20 cellular contexts compared by ENCODE assay signal in the genomic region with DNA sequence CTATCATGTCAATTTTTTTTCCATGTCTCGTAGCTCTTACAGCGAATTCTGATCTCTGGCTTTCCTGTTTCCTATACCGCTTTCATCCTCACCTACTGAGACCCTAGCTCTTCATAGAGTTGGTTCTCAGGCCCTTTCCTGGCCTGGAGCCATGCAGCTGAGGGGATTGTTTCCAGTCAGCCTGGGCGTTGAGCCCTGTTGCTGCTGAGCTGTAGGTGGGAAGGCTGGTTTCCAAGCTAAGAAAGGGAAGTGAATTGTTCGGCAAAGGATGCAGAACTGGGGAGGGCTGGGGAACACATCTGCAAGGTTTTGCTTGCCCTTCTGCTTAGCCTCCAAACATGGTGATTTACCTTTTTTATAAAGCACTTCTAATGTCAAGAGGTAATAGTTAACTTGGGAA. TPM values are rescaled to one million over a fixed set of nuclear protein-coding genes. Genes with fewer than 3 reads are reported as not detected.
DNase-seq lines count a peak whose midpoint lies in the region; ATAC-seq and TF ChIP-seq lines count a peak whose summit lies in the region.
"Had no signal": no experiment of that assay in that cellular context is flagged by ENCODE, and none has a peak within 500 bp of the region (broad histone marks: within the 10 kb centered on the region; RNA-seq: fewer than 3 reads in every experiment).

No MANE protein-coding gene starts in this region.

- peak in 4 of 5 donors; percentile 38 to 69 (median 64) for DNase-seq in heart left ventricle
- no peak for DNase-seq in cardiac septum (ENCODE audit: low spot score)
- DNase-seq in astrocyte of the spinal cord (ENCODE audit: low read depth, low spot score) = peak; percentile 35
- DNase-seq in right cardiac atrium = peak in 2 of 3 donors; percentile 14 to 63
- peak; percentile 25 for DNase-seq in pons (ENCODE audit: low spot score)
- no peak for DNase-seq in uterus
- DNase-seq: DMS 273 treated with DMSO at 0.1 percent for 48 hours; KBM-7; NCI-H1436 treated with DMSO at 0.1 percent for 48 hours; NCI-H2081 treated with DMSO at 0.1 percent for 48 hours; NCI-H226; NCI-H526 treated with DMSO at 0.1 percent for 48 hours; NK-92 treated with Interleukin-12 subunit alpha and Interleukin-12 subunit beta, amount 100 ng/mL, for 24 hours; SIG-M5 had no signal

- H3K36me3 ChIP-seq in heart left ventricle (no peaks in the 10 kb centered on the region), uterus (no peaks in the 10 kb centered on the region)

- H3K27ac ChIP-seq in heart left ventricle = peak overlapping the region in 2 of 12 donors; percentile 11 to 53
- no peak overlapping the region for H3K27ac ChIP-seq in right cardiac atrium (ENCODE audit: low read length)
- no peak overlapping the region for H3K27ac ChIP-seq in uterus
- H3K27ac ChIP-seq: A549, C4-2B had no signal

- ATAC-seq in heart left ventricle (peak; percentile 47 to 82 (median 72)), right cardiac atrium (peak; percentile 26 to 37), HG02970 (IDR thresholded peaks at IDR 0.05; ENCODE audit: low FRiP score, unreplicated experiment) (no peak), GM18858 (IDR thresholded peaks at IDR 0.05; ENCODE audit: unreplicated experiment) (no peak)
- ATAC-seq: A549 had no signal

- in situ Hi-C loops in astrocyte of the spinal cord (cut with HindIII; ENCODE audit: low sequenced_read_pairs) = no loop called here

- H3K4me1 ChIP-seq in heart left ventricle (peaks cover 0 to 11% (median 0%) of the 10 kb centered on the region in 12 donors), right cardiac atrium (ENCODE audit: control insufficient read depth, insufficient read depth, low read length) (no peaks in the 10 kb centered on the region), uterus (peaks cover 0 to 3% of the 10 kb centered on the region in 2 donors)
- H3K4me1 ChIP-seq: A549 had no signal

- H3K27me3 ChIP-seq in heart left ventricle = no peaks in the 10 kb centered on the region
- no peaks in the 10 kb centered on the region for H3K27me3 ChIP-seq in right cardiac atrium (ENCODE audit: control insufficient read depth, insufficient read depth)
- no peaks in the 10 kb centered on the region for H3K27me3 ChIP-seq in uterus

- no peak for TF ChIP-seq POLR2A in heart left ventricle (IDR thresholded peaks at IDR 0.05)
- no peak for TF ChIP-seq POLR2A in uterus (IDR thresholded peaks at IDR 0.05)

- 44 to 63% (median 53%) methylated on average over 5 of the region's 5 CpGs for WGBS in heart left ventricle, 4 donors
- WGBS in right cardiac atrium = 55% methylated on average over 5 of the region's 5 CpGs

- H3K4me3 ChIP-seq in heart left ventricle (no peak overlapping the region), astrocyte of the spinal cord (ENCODE audit: low read depth, low read length) (no peak overlapping the region), right cardiac atrium (ENCODE audit: low read length) (no peak overlapping the region), uterus (no peak overlapping the region)
- H3K4me3 ChIP-seq: A549 had no signal

- H3K9me3 ChIP-seq in heart left ventricle = no peaks in the 10 kb centered on the region
- H3K9me3 ChIP-seq in right cardiac atrium (ENCODE audit: control insufficient read depth, low read length) = no peaks in the 10 kb centered on the region
- no peaks in the 10 kb centered on the region for H3K9me3 ChIP-seq in uterus
- H3K9me3 ChIP-seq: A549 had no signal

- no peak for TF ChIP-seq CTCF in heart left ventricle (IDR thresholded peaks at IDR 0.05)
- no peak for TF ChIP-seq CTCF in astrocyte of the spinal cord (IDR thresholded peaks at IDR 0.05; ENCODE audit: low read depth, low read length)
- TF ChIP-seq CTCF in uterus (IDR thresholded peaks at IDR 0.05) = no peak

- intact Hi-C loops in heart left ventricle (cut with DNase I) (no loop called here), cardiac septum (cut with DNase I) (no loop called here), right cardiac atrium (cut with DNase I) (no loop called here), uterus (cut with DNase I; ENCODE audit: low total_unique reads) (no loop called here)

RNA-seq across cellular contexts. Expression of gene SPATA46, which starts 41.5 kb away (rescaled TPM):
- total RNA-seq in heart left ventricle (not detected), cardiac septum (not detected), right cardiac atrium (not detected), uterus (not detected)
- polyA plus RNA-seq in heart left ventricle (not detected), right cardiac atrium (not detected)
- total RNA-seq: H1, OCI-LY7 had no signal
- polyA plus RNA-seq: A549, H1 had no signal

RNA-seq across cellular contexts. Expression of gene C1orf226, which starts 46.4 kb away (rescaled TPM):
- total RNA-seq in heart left ventricle = 10 to 100 TPM in 1 of 9 donors, 1 to 10 TPM in 8; 3.5 to 10.8 (median 6.4) TPM
- polyA plus RNA-seq in heart left ventricle = 1 to 10 TPM; 1.6 to 3.1 TPM
- total RNA-seq in cardiac septum = 2.0 TPM
- 1 to 10 TPM; 1.0 to 5.7 (median 4.9) TPM for total RNA-seq in right cardiac atrium
- polyA plus RNA-seq in right cardiac atrium = 2.4 TPM
- 10 to 100 TPM in 1 of 4 donors, 1 to 10 TPM in 3; 1.3 to 24.4 (median 4.8) TPM for total RNA-seq in uterus
- total RNA-seq: OCI-LY7 had no signal

Comparison
In these comparisons a context has a peak if more than half of its experiments do, and no peak if none do; other contexts are left out.
1. DNase-seq: peak in heart left ventricle (4 of 5), astrocyte of the spinal cord (single experiment), right cardiac atrium (2 of 3) and pons (single experiment); none in cardiac septum (single experiment) and uterus (0 of 2).
2. ATAC-seq: peak in heart left ventricle (4 of 4) and right cardiac atrium (2 of 2); none in HG02970 (single experiment) and GM18858 (single experiment).